In the genomic region with DNA sequence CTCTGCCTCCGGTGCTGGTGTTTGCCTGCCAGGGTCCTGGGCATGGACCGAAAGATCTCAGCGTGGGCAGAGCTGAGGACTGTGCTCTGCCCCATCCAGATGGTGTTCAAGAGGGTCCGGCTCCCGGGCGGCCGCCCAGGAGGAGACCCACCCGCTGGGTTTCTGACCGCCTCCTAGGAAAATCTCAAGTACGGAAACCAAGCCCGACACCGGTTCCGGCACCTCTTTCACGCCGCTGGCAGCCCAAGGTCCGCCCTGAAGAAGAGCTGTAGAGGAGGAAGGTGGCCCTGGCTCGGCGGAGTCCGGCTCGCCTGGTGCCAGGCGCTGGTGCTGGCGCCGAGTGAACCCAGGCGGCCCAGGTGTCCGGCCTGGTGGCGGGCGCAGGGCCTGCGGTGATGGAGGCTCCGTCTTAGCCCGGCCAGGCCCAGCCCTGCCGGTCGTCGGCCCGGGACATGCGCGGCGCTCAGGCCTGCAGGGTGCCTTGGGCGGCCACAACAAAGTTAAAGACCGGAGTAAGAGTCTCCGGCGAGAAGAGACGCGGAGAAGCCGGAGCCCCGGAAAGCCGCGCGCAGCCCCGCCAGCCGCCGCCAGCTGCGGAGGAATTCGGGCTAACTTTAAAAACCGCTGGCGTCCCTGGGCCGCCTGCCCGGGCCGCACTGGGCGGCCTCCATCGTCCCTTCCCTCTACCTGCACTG, we compare ENCODE assay signal across 17 cellular contexts. TPM values are rescaled to one million over a fixed set of nuclear protein-coding genes. Genes with fewer than 3 reads are reported as not detected.
A peak's percentile ranks its signal among the peaks of the same experiment; 100 is the strongest.
DNase-seq lines count a peak whose midpoint lies in the region; TF ChIP-seq lines count a peak whose summit lies in the region.
"Had no signal": no experiment of that assay in that cellular context is flagged by ENCODE, and none has a peak within 500 bp of the region (broad histone marks: within the 10 kb centered on the region; RNA-seq: fewer than 3 reads in every experiment).

No MANE protein-coding gene starts in this region.

- H3K27me3 ChIP-seq in WERI-Rb-1 (ENCODE audit: insufficient read depth, low read depth, severe bottlenecking) (no peaks in the 10 kb centered on the region), stomach (peaks cover 31 to 100% (median 87%) of the 10 kb centered on the region in 3 donors)

- peak overlapping the region; percentile 92 for H3K4me3 ChIP-seq in WERI-Rb-1 (ENCODE audit: low read depth, low read length)
- H3K4me3 ChIP-seq in stomach = peak overlapping the region; percentile 15 to 31 (median 24)
- H3K4me3 ChIP-seq: ascending aorta, prostate gland had no signal

- TF ChIP-seq CTCF in WERI-Rb-1 (IDR thresholded peaks at IDR 0.05; ENCODE audit: low read depth, low read length) = no peak
- TF ChIP-seq CTCF in stomach (IDR thresholded peaks at IDR 0.05) = no peak

- peak; percentile 59 for DNase-seq in DMS 273 (lab: John Stamatoyannopoulos, UW; ENCODE audit: unreplicated experiment)
- no peak for DNase-seq in DMS 273 treated with DMSO at 0.1 percent for 48 hours (lab: John Stamatoyannopoulos, UW)
- no peak for DNase-seq in WERI-Rb-1
- peak; percentile 56 for DNase-seq in islet precursor cell
- no peak for DNase-seq in stomach
- no peak for DNase-seq in stimulated activated CD4-positive, alpha-beta T cell treated with anti-CD3 and anti-CD28 coated beads, Interleukin-12 subunit alpha, Interleukin-12 subunit beta, amount 100 ng/mL, for 4 hours
- no peak for DNase-seq in KBM-7
- DNase-seq in DMS114 treated with DMSO at 0.1 percent for 48 hours (lab: John Stamatoyannopoulos, UW; ENCODE audit: unreplicated experiment) = no peak
- DNase-seq: activated gamma-delta T cell; CD8-positive, alpha-beta T cell; GDM1; NCI-H2171; transverse colon had no signal

- TF ChIP-seq EP300 in stomach (IDR thresholded peaks at IDR 0.05) = no peak

- peaks cover 5 to 55% (median 30%) of the 10 kb centered on the region in 4 donors for H3K4me1 ChIP-seq in stomach
- H3K4me1 ChIP-seq: ascending aorta, prostate gland had no signal

- no peaks in the 10 kb centered on the region for H3K9me3 ChIP-seq in WERI-Rb-1 (ENCODE audit: severe bottlenecking)
- no peaks in the 10 kb centered on the region for H3K9me3 ChIP-seq in stomach
- H3K9me3 ChIP-seq: ascending aorta, prostate gland, transverse colon had no signal

- intact Hi-C loops in stomach (cut with DNase I; ENCODE audit: low total_unique reads) = no loop called here

- H3K36me3 ChIP-seq in WERI-Rb-1 (peaks cover 22% of the 10 kb centered on the region), stomach (no peaks in the 10 kb centered on the region)
- H3K36me3 ChIP-seq: ascending aorta, prostate gland, transverse colon had no signal

- in situ Hi-C loops in KBM-7 (cut with MboI; ENCODE audit: low pct_unique_long_range_greater_than_20kb, low sequenced_read_pairs) = no loop called here

- H3K27ac ChIP-seq in WERI-Rb-1 = peak overlapping the region; percentile 86
- no peak overlapping the region for H3K27ac ChIP-seq in stomach
- H3K27ac ChIP-seq: 22Rv1, ascending aorta, prostate gland had no signal

- no peak for TF ChIP-seq POLR2A in stomach (IDR thresholded peaks at IDR 0.05)

- WGBS in stomach, 5 donors = 2 to 9% (median 3%) methylated on average over 22 to 60 of the region's 60 CpGs

RNA-seq across cellular contexts. Expression of a gene that starts 1.5 kb away (rescaled TPM):
- 1 to 10 TPM in 2 of 5 donors, under 1 TPM in 2, not detected in 1; under 0.01 to 4.9 (median 1.7) TPM for total RNA-seq in stomach
- polyA plus RNA-seq in stomach = under 1 TPM; 0.12 to 0.46 (median 0.35) TPM
- total RNA-seq: activated CD8-positive, alpha-beta memory T cell treated with anti-CD3 and anti-CD28 coated beads for 36 hours; CD8-positive, alpha-beta T cell had no signal

Comparison
In these comparisons a context has a peak if more than half of its experiments do, and no peak if none do; other contexts are left out.
1. DNase-seq: peak in DMS 273 (single experiment) and islet precursor cell (single experiment); none in DMS 273 treated with DMSO at 0.1 percent for 48 hours (single experiment), WERI-Rb-1 (single experiment), stomach (single experiment), stimulated activated CD4-positive, alpha-beta T cell treated with anti-CD3 and anti-CD28 coated beads, Interleukin-12 subunit alpha, Interleukin-12 subunit beta, amount 100 ng/mL, for 4 hours (single experiment), KBM-7 (single experiment) and DMS114 treated with DMSO at 0.1 percent for 48 hours (single experiment).